ENCODE assay signal across 14 cellular contexts in genomic region chr11:27390959-27391326, GRCh38. TPM values are rescaled to one million over a fixed set of nuclear protein-coding genes. Genes with fewer than 3 reads are reported as not detected.
DNase-seq lines count a peak whose midpoint lies in the region; ATAC-seq and TF ChIP-seq lines count a peak whose summit lies in the region.
"Had no signal": no experiment of that assay in that cellular context is flagged by ENCODE, and none has a peak within 500 bp of the region (broad histone marks: within the 10 kb centered on the region; RNA-seq: fewer than 3 reads in every experiment).

No MANE protein-coding gene starts in this region.

- BruUV-seq in mammary epithelial cell (replicated peaks; lab: Mats Ljungman, UMichigan) (no TSS peak), A673 (replicated peaks; lab: Mats Ljungman, UMichigan) (no TSS peak)

- no peaks in the 10 kb centered on the region for H3K9me3 Mint-ChIP-seq in WTC11
- H3K9me3 Mint-ChIP-seq: activated naive CD8-positive, alpha-beta T cell treated with anti-CD3 and anti-CD28 coated beads for 36 hours; stimulated activated naive B cell treated with anti-CD40 and anti-IgM and Interleukin-4, amounts not matched to agents 10 μg/mL and 1 μg/mL and 100 μg/mL, for 72 hours had no signal

- no peak for TF ChIP-seq CTCF in WTC11 (IDR thresholded peaks at IDR 0.05)
- TF ChIP-seq CTCF in mammary epithelial cell (conservative IDR thresholded peaks at IDR 0.05 in 1 of 2, IDR thresholded peaks at IDR 0.05 in 1 of 2; ENCODE audit: extremely low read depth in 1 of 2, insufficient read depth in 1 of 2, low read depth in 1 of 2, low read length in 2 of 2) = no peak
- TF ChIP-seq CTCF in A673 (conservative IDR thresholded peaks at IDR 0.05; ENCODE audit: low read depth, low read length) = no peak

- H3K27ac ChIP-seq in mammary epithelial cell (ENCODE audit: insufficient read depth, low read depth, low read length) (no peak overlapping the region), A673 (ENCODE audit: low read depth, low read length, poor library complexity, severe bottlenecking) (no peak overlapping the region)

- H3K4me1 ChIP-seq in mammary epithelial cell (ENCODE audit: insufficient read depth, low read length) (peaks cover 47% of the 10 kb centered on the region), A673 (ENCODE audit: insufficient read depth, low read length, poor library complexity, severe bottlenecking) (peaks cover 20% of the 10 kb centered on the region)

- WGBS in mammary epithelial cell (ENCODE audit: low coverage, missing lambda C conversion rate) = 100% methylated on average over 2 of the region's 2 CpGs

- H3K36me3 ChIP-seq in mammary epithelial cell (ENCODE audit: insufficient read depth, low read length) (peaks cover 7% of the 10 kb centered on the region), A673 (ENCODE audit: insufficient read depth, low read length, poor library complexity, severe bottlenecking) (no peaks in the 10 kb centered on the region)

- H3K27me3 ChIP-seq in mammary epithelial cell (ENCODE audit: insufficient read depth, low read length) (no peaks in the 10 kb centered on the region), A673 (replicated peaks; ENCODE audit: insufficient read depth, low read depth, low read length, poor library complexity) (no peaks in the 10 kb centered on the region)

- dilution Hi-C loops in mammary epithelial cell (cut with HindIII; ENCODE audit: low sequenced_read_pairs) = no loop called here

- H3K79me2 ChIP-seq in mammary epithelial cell (ENCODE audit: insufficient read depth, low read length) = peaks cover 49% of the 10 kb centered on the region

- H3K4me3 ChIP-seq in mammary epithelial cell (replicated peaks in 1 of 3; ENCODE audit: insufficient read depth in 1 of 3, low read depth in 2 of 3, low read length in 3 of 3) = no peak overlapping the region
- H3K4me3 ChIP-seq in A673 (ENCODE audit: low read depth, low read length, poor library complexity, severe bottlenecking) = no peak overlapping the region

- no peak for ATAC-seq in WTC11
- ATAC-seq: right cardiac atrium; stimulated activated naive B cell treated with anti-CD40 and anti-IgM and Interleukin-4, amounts not matched to agents 10 μg/mL and 1 μg/mL and 100 μg/mL, for 72 hours had no signal

- no peak overlapping the region for H3K4me3 Mint-ChIP-seq in WTC11
- H3K4me3 Mint-ChIP-seq: activated naive CD8-positive, alpha-beta T cell treated with anti-CD3 and anti-CD28 coated beads for 36 hours; stimulated activated naive B cell treated with anti-CD40 and anti-IgM and Interleukin-4, amounts not matched to agents 10 μg/mL and 1 μg/mL and 100 μg/mL, for 72 hours had no signal

- no peaks in the 10 kb centered on the region for H4K20me1 ChIP-seq in mammary epithelial cell (ENCODE audit: insufficient read depth, low read length)

- no peak overlapping the region for H2AFZ ChIP-seq in mammary epithelial cell (ENCODE audit: low read depth, low read length)

- H3K27ac Mint-ChIP-seq in WTC11 = peak overlapping the region; percentile 85
- H3K27ac Mint-ChIP-seq: activated naive CD8-positive, alpha-beta T cell treated with anti-CD3 and anti-CD28 coated beads for 36 hours; stimulated activated naive B cell treated with anti-CD40 and anti-IgM and Interleukin-4, amounts not matched to agents 10 μg/mL and 1 μg/mL and 100 μg/mL, for 72 hours had no signal

- peaks cover 88% of the 10 kb centered on the region for H3K4me1 Mint-ChIP-seq in WTC11
- H3K4me1 Mint-ChIP-seq: stimulated activated naive B cell treated with anti-CD40 and anti-IgM and Interleukin-4, amounts not matched to agents 10 μg/mL and 1 μg/mL and 100 μg/mL, for 72 hours had no signal

- POLR2A ChIA-PET in WTC11 (lab: Charles Lee) (no interaction called here), A673 (lab: Charles Lee; ENCODE audit: low non-redundant PET) (no interaction called here)

- in situ Hi-C loops in mammary epithelial cell (cut with MboI; ENCODE audit: low sequenced_read_pairs in 2 of 2) = no loop called here

- intact Hi-C loops in mammary epithelial cell (cut with micrococcal nuclease) = loop anchor here (5.0 kb wide), 1 partner anchor 81 kb away; the partner anchor contains the start of gene LGR4
- intact Hi-C loops in A673 (cut with micrococcal nuclease; ENCODE audit: unreplicated experiment) = no loop called here

- H3K9ac ChIP-seq in mammary epithelial cell (ENCODE audit: insufficient read depth, low read length) = no peak overlapping the region

- H3K27me3 Mint-ChIP-seq in WTC11 (ENCODE audit: low read depth) = no peaks in the 10 kb centered on the region
- H3K27me3 Mint-ChIP-seq: activated naive CD8-positive, alpha-beta T cell treated with anti-CD3 and anti-CD28 coated beads for 36 hours; stimulated activated naive B cell treated with anti-CD40 and anti-IgM and Interleukin-4, amounts not matched to agents 10 μg/mL and 1 μg/mL and 100 μg/mL, for 72 hours had no signal

- no peak overlapping the region for H3K4me2 ChIP-seq in mammary epithelial cell (ENCODE audit: insufficient read depth, low read depth, low read length)

- DNase-seq in GM04503 (ENCODE audit: low read depth) (peak; percentile 46), WTC11 (ENCODE audit: low spot score) (no peak), glomerular visceral epithelial cell (ENCODE audit: extremely low spot score) (peak; percentile 20), stromal cell of bone marrow (ENCODE audit: low read depth) (peak; percentile 52), mammary epithelial cell (no peak), A673 (ENCODE audit: low spot score) (no peak), NCI-H345 (lab: John Stamatoyannopoulos, UW) (no peak)
- DNase-seq: activated CD4-positive, CD25-positive, alpha-beta regulatory T cell treated with anti-CD3 and anti-CD28 coated beads, Interleukin-2, amount 50 U/mL, for 72 hours; activated naive CD8-positive, alpha-beta T cell treated with anti-CD3 and anti-CD28 coated beads for 36 hours; foreskin melanocyte; islet precursor cell; right cardiac atrium; stimulated activated CD4-positive, alpha-beta T cell treated with anti-CD3 and anti-CD28 coated beads, Interleukin-4, amount 100 ng/mL, for 4 hours; stimulated activated naive B cell treated with anti-CD40 and anti-IgM and Interleukin-4, amounts not matched to agents 10 μg/mL and 1 μg/mL and 100 μg/mL, for 72 hours had no signal

- H3K36me3 Mint-ChIP-seq in WTC11 = peaks cover 5% of the 10 kb centered on the region; the same call in 1 of the 2 replicates
- H3K36me3 Mint-ChIP-seq: activated naive CD8-positive, alpha-beta T cell treated with anti-CD3 and anti-CD28 coated beads for 36 hours; stimulated activated naive B cell treated with anti-CD40 and anti-IgM and Interleukin-4, amounts not matched to agents 10 μg/mL and 1 μg/mL and 100 μg/mL, for 72 hours had no signal

- CTCF ChIA-PET in WTC11 (lab: Charles Lee) (interaction anchor here (1.2 kb wide), 2 partner anchors 54 to 95 kb away, joined by 3 to 5 read pairs; no protein-coding TSS in a partner anchor), mammary epithelial cell (lab: Charles Lee; ENCODE audit: low non-redundant PET) (no interaction called here), A673 (lab: Charles Lee) (no interaction called here)

- H3K9me3 ChIP-seq in mammary epithelial cell (replicated peaks; ENCODE audit: insufficient read depth, low read length) (no peaks in the 10 kb centered on the region), A673 (ENCODE audit: low read depth, low read length, poor library complexity, severe bottlenecking) (no peaks in the 10 kb centered on the region)

TF ChIP-seq in WTC11, 78 proteins besides CTCF, POLR2A, EP300 and RAD21 (continues in another document):
- TF ChIP-seq, protein P1, sequence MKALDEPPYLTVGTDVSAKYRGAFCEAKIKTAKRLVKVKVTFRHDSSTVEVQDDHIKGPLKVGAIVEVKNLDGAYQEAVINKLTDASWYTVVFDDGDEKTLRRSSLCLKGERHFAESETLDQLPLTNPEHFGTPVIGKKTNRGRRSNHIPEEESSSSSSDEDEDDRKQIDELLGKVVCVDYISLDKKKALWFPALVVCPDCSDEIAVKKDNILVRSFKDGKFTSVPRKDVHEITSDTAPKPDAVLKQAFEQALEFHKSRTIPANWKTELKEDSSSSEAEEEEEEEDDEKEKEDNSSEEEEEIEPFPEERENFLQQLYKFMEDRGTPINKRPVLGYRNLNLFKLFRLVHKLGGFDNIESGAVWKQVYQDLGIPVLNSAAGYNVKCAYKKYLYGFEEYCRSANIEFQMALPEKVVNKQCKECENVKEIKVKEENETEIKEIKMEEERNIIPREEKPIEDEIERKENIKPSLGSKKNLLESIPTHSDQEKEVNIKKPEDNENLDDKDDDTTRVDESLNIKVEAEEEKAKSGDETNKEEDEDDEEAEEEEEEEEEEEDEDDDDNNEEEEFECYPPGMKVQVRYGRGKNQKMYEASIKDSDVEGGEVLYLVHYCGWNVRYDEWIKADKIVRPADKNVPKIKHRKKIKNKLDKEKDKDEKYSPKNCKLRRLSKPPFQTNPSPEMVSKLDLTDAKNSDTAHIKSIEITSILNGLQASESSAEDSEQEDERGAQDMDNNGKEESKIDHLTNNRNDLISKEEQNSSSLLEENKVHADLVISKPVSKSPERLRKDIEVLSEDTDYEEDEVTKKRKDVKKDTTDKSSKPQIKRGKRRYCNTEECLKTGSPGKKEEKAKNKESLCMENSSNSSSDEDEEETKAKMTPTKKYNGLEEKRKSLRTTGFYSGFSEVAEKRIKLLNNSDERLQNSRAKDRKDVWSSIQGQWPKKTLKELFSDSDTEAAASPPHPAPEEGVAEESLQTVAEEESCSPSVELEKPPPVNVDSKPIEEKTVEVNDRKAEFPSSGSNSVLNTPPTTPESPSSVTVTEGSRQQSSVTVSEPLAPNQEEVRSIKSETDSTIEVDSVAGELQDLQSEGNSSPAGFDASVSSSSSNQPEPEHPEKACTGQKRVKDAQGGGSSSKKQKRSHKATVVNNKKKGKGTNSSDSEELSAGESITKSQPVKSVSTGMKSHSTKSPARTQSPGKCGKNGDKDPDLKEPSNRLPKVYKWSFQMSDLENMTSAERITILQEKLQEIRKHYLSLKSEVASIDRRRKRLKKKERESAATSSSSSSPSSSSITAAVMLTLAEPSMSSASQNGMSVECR (CRISPR knock-in tag; IDR thresholded peaks at IDR 0.05; ENCODE audit: borderline replicate concordance) = no peak
- TF ChIP-seq GRHL2 (CRISPR knock-in tag; IDR thresholded peaks at IDR 0.05; ENCODE audit: insufficient replicate concordance, severe bottlenecking) (no peak), ZNF232 (CRISPR knock-in tag; IDR thresholded peaks at IDR 0.05) (no peak), CREB1 (CRISPR knock-in tag; IDR thresholded peaks at IDR 0.05) (no peak), SOX15 (CRISPR knock-in tag; IDR thresholded peaks at IDR 0.05) (no peak), SMAD3 (CRISPR knock-in tag; IDR thresholded peaks at IDR 0.05; ENCODE audit: borderline replicate concordance) (no peak)

RNA-seq across cellular contexts. Expression of gene CCDC34, which starts 27.9 kb away (rescaled TPM):
- total RNA-seq in WTC11 (2021) (18.9 to 23.7 TPM (median 22.8 TPM) in 3 replicates), mammary epithelial cell (10 to 100 TPM in 1 of 2 donors, 1 to 10 TPM in 1; 2.5 to 10.4 TPM), A673 (2021) (101 and 105 TPM in 2 replicates)
- polyA plus RNA-seq in mammary epithelial cell = 5.9 TPM
- polyA minus RNA-seq in mammary epithelial cell = 1.5 TPM

Comparison
In these comparisons a context has a peak if more than half of its experiments do, and no peak if none do; other contexts are left out.
1. DNase-seq: peak in GM04503 (single experiment), glomerular visceral epithelial cell (single experiment) and stromal cell of bone marrow (single experiment); none in WTC11 (single experiment), mammary epithelial cell (single experiment), A673 (single experiment) and NCI-H345 (single experiment).